19 cellular contexts compared by ENCODE assay signal in genomic region chr13:102708211-102708610, GRCh38. TPM values are rescaled to one million over a fixed set of nuclear protein-coding genes. Genes with fewer than 3 reads are reported as not detected.
A peak's percentile ranks its signal among the peaks of the same experiment; 100 is the strongest.
DNase-seq lines count a peak whose midpoint lies in the region; ATAC-seq and TF ChIP-seq lines count a peak whose summit lies in the region.
"Had no signal": no experiment of that assay in that cellular context is flagged by ENCODE, and none has a peak within 500 bp of the region (broad histone marks: within the 10 kb centered on the region; RNA-seq: fewer than 3 reads in every experiment).

No MANE protein-coding gene starts in this region.

- no peak for TF ChIP-seq POLR2A in uterus (IDR thresholded peaks at IDR 0.05)

- no peaks in the 10 kb centered on the region for H3K27me3 ChIP-seq in RWPE2 (ENCODE audit: insufficient read depth, poor library complexity, severe bottlenecking)
- no peaks in the 10 kb centered on the region for H3K27me3 ChIP-seq in uterus
- H3K27me3 ChIP-seq: BLaER1 treated with 17β-estradiol and CSF1 and Interleukin-3, amounts not matched to agents 10 nM and 100 nM; SJCRH30 had no signal

- no peak overlapping the region for H3K4me3 ChIP-seq in RWPE2 (ENCODE audit: severe bottlenecking)
- H3K4me3 ChIP-seq in uterus, result no peak overlapping the region
- H3K4me3 ChIP-seq: BLaER1 treated with 17β-estradiol and CSF1 and Interleukin-3, amounts not matched to agents 10 nM and 100 nM; HAP-1; SJCRH30 had no signal

- no peaks in the 10 kb centered on the region for H3K9me3 Mint-ChIP-seq in chondrocyte (ENCODE audit: low read depth)
- H3K9me3 Mint-ChIP-seq in nephron, result peaks cover 7% of the 10 kb centered on the region

- H3K27ac Mint-ChIP-seq in chondrocyte (ENCODE audit: unreplicated experiment) (peak overlapping the region; percentile 61), nephron (peak overlapping the region in 2 of 3 experiments; percentile 28 to 75)

- H3K9me3 ChIP-seq in RWPE2 (ENCODE audit: severe bottlenecking), result no peaks in the 10 kb centered on the region
- no peaks in the 10 kb centered on the region for H3K9me3 ChIP-seq in uterus
- H3K9me3 ChIP-seq: HAP-1, SJCRH30 had no signal

- H3K36me3 Mint-ChIP-seq in chondrocyte (ENCODE audit: low read depth) (no peaks in the 10 kb centered on the region), nephron (ENCODE audit: low read depth) (peaks cover 3% of the 10 kb centered on the region)
- H3K36me3 Mint-ChIP-seq: CD4-positive, alpha-beta memory T cell had no signal

- no peak for TF ChIP-seq CTCF in RWPE2 (IDR thresholded peaks at IDR 0.05; ENCODE audit: poor library complexity, severe bottlenecking)
- no peak for TF ChIP-seq CTCF in chondrocyte (IDR thresholded peaks at IDR 0.05)
- no peak for TF ChIP-seq CTCF in nephron (IDR thresholded peaks at IDR 0.05; ENCODE audit: unreplicated experiment in 3 of 3)
- no peak for TF ChIP-seq CTCF in uterus (IDR thresholded peaks at IDR 0.05)

- H3K36me3 ChIP-seq in RWPE2 (ENCODE audit: low read depth), result no peaks in the 10 kb centered on the region
- H3K36me3 ChIP-seq in uterus, result no peaks in the 10 kb centered on the region
- H3K36me3 ChIP-seq: BLaER1 treated with 17β-estradiol and CSF1 and Interleukin-3, amounts not matched to agents 10 nM and 100 nM; HAP-1; SJCRH30 had no signal

- intact Hi-C loops in uterus (cut with DNase I; ENCODE audit: low total_unique reads), result no loop called here

- peak overlapping the region; percentile 55 for H3K27ac ChIP-seq in RWPE2 (ENCODE audit: poor library complexity, severe bottlenecking)
- H3K27ac ChIP-seq in uterus, result peak overlapping the region; percentile 21 to 55
- H3K27ac ChIP-seq: BLaER1 treated with 17β-estradiol and CSF1 and Interleukin-3, amounts not matched to agents 10 nM and 100 nM; HL-60; SJCRH30 had no signal

- H3K4me3 Mint-ChIP-seq in chondrocyte (ENCODE audit: unreplicated experiment) (no peak overlapping the region), nephron (no peak overlapping the region)
- H3K4me3 Mint-ChIP-seq: CD4-positive, alpha-beta memory T cell had no signal

- H3K4me1 Mint-ChIP-seq in chondrocyte (ENCODE audit: low read depth), result peaks cover 48% of the 10 kb centered on the region
- H3K4me1 Mint-ChIP-seq in nephron, result peaks cover 32% of the 10 kb centered on the region
- H3K4me1 Mint-ChIP-seq: CD4-positive, alpha-beta memory T cell had no signal

- H3K27me3 Mint-ChIP-seq in chondrocyte (ENCODE audit: low read depth) (no peaks in the 10 kb centered on the region), nephron (ENCODE audit: low read depth) (no peaks in the 10 kb centered on the region)

- H3K4me1 ChIP-seq in RWPE2 (ENCODE audit: insufficient read depth, poor library complexity, severe bottlenecking), result peaks cover 30% of the 10 kb centered on the region
- no peaks in the 10 kb centered on the region for H3K4me1 ChIP-seq in uterus
- H3K4me1 ChIP-seq: BLaER1 treated with 17β-estradiol and CSF1 and Interleukin-3, amounts not matched to agents 10 nM and 100 nM had no signal

- ATAC-seq in RWPE2 (ENCODE audit: low read depth), result no peak
- ATAC-seq in HG03139 (IDR thresholded peaks at IDR 0.05; ENCODE audit: unreplicated experiment), result no peak
- ATAC-seq: HepG2 had no signal

- DNase-seq in RWPE2 (ENCODE audit: low spot score) (no peak), chondrocyte (ENCODE audit: low spot score) (no peak), uterus (no peak), germinal center (ENCODE audit: low spot score) (no peak), globus pallidus (ENCODE audit: low spot score) (no peak)
- DNase-seq: CD4-positive, alpha-beta memory T cell; DND-41; KBM-7; NCI-H1436 treated with DMSO at 0.1 percent for 48 hours; NCI-H1930; NCI-H510A had no signal

RNA-seq across cellular contexts. Expression of gene METTL21C, which starts 13.4 kb away (rescaled TPM):
- total RNA-seq in chondrocyte, result not detected in 3 replicates
- under 1 TPM in 1 of 4 donors, not detected in 3; 0.41 TPM for total RNA-seq in uterus
- total RNA-seq: CD4-positive, alpha-beta memory T cell; HepG2; HT-29; SJCRH30 had no signal
